In the genomic region with DNA sequence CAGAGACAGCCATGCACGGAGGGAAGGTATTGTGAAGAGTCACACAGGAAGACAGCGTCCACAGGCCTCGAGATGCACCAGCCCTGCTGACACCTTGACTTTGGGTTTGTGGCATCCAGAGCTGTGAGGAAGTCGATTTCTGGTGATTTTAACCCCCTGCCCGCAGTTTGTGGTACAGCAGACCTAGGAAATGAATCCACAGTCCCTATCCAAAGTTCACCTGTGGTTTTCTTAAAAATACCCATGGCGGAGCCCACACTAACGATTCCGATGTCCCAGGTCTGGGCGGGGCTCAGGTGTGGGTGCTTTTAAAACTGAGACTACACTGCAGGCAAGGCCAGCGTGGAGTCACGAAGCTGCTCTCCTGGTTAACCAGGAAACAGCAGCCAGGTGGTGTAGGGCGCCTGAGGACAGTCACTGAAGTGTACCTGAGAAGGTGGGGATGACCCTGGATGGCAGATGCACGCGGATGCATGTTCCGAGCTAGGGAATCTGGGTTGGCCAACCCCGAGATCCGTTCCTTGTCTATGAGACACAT, we compare ENCODE assay signal across 1 cellular context.
TF ChIP-seq lines count a peak whose summit lies in the region.

No MANE protein-coding gene starts in this region.

TF ChIP-seq in H1, 55 proteins besides CTCF, POLR2A, EP300 and RAD21:
- TF ChIP-seq GTF2F1 (IDR thresholded peaks at IDR 0.05; ENCODE audit: borderline replicate concordance, low read depth, low read length) (no peak), CHD2 (IDR thresholded peaks at IDR 0.05; ENCODE audit: low read length) (no peak), YY1 (IDR thresholded peaks at IDR 0.05; ENCODE audit: low read depth, low read length) (no peak), EZH2 (IDR thresholded peaks at IDR 0.05; ENCODE audit: low read depth, low read length, severe bottlenecking) (no peak), MAFK (IDR thresholded peaks at IDR 0.05; ENCODE audit: low read depth, low read length) (no peak), RFX5 (IDR thresholded peaks at IDR 0.05; ENCODE audit: borderline replicate concordance, low read depth, low read length) (no peak), SIX5 (IDR thresholded peaks at IDR 0.05; ENCODE audit: low read depth, low read length) (no peak), BACH1 (IDR thresholded peaks at IDR 0.05; ENCODE audit: low read length) (no peak)
